Comparison of ENCODE assay signal across 1 cellular context in the genomic region with DNA sequence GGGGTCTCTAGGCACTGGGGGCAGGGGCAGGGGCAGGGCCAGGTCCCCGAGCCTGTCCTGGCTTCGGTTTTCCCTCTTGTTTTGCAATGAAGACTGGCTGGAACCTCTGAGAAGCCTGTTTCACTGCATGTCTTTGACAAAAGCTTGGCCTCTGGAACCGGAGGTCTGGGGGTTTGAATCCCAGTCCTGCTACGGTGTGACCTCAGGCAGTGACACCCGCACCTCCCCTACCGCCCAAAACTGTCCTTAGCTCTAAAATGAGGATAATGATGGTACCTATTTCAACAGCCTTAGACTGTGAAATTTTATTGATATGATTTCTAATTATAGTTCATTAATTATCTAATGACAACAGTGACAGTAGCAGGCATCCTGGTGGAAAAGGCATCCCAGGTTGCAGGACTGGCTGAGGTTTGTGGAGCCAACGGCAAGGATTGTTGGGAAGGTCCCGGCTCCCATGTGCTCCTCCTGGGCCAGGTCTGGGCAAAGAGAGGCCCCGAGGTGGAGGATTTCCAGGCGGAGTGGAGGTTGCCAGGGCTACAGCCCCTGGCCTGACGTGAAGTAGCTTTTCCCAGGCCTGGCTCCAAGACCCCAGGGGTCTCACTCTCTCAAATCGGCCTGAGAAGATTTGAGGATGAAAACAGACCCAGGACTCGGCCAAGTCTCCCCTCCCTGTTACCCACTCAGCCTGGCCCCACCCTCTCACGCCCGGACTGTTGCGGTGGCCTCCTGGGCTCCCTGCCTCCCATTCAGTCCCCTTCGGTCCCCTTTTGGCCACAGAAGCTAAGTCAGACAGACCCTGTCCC.
A peak's percentile ranks its signal among the peaks of the same experiment; 100 is the strongest.
TF ChIP-seq lines count a peak whose summit lies in the region.

No MANE protein-coding gene starts in this region.

TF ChIP-seq in HepG2, 621 proteins besides CTCF, POLR2A, EP300 and RAD21 (continued from another document):
- TF ChIP-seq, protein P1, sequence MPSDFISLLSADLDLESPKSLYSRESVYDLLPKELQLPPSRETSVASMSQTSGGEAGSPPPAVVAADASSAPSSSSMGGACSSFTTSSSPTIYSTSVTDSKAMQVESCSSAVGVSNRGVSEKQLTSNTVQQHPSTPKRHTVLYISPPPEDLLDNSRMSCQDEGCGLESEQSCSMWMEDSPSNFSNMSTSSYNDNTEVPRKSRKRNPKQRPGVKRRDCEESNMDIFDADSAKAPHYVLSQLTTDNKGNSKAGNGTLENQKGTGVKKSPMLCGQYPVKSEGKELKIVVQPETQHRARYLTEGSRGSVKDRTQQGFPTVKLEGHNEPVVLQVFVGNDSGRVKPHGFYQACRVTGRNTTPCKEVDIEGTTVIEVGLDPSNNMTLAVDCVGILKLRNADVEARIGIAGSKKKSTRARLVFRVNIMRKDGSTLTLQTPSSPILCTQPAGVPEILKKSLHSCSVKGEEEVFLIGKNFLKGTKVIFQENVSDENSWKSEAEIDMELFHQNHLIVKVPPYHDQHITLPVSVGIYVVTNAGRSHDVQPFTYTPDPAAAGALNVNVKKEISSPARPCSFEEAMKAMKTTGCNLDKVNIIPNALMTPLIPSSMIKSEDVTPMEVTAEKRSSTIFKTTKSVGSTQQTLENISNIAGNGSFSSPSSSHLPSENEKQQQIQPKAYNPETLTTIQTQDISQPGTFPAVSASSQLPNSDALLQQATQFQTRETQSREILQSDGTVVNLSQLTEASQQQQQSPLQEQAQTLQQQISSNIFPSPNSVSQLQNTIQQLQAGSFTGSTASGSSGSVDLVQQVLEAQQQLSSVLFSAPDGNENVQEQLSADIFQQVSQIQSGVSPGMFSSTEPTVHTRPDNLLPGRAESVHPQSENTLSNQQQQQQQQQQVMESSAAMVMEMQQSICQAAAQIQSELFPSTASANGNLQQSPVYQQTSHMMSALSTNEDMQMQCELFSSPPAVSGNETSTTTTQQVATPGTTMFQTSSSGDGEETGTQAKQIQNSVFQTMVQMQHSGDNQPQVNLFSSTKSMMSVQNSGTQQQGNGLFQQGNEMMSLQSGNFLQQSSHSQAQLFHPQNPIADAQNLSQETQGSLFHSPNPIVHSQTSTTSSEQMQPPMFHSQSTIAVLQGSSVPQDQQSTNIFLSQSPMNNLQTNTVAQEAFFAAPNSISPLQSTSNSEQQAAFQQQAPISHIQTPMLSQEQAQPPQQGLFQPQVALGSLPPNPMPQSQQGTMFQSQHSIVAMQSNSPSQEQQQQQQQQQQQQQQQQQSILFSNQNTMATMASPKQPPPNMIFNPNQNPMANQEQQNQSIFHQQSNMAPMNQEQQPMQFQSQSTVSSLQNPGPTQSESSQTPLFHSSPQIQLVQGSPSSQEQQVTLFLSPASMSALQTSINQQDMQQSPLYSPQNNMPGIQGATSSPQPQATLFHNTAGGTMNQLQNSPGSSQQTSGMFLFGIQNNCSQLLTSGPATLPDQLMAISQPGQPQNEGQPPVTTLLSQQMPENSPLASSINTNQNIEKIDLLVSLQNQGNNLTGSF (CRISPR knock-in tag; IDR thresholded peaks at IDR 0.05), result no peak
- TF ChIP-seq, protein P2, sequence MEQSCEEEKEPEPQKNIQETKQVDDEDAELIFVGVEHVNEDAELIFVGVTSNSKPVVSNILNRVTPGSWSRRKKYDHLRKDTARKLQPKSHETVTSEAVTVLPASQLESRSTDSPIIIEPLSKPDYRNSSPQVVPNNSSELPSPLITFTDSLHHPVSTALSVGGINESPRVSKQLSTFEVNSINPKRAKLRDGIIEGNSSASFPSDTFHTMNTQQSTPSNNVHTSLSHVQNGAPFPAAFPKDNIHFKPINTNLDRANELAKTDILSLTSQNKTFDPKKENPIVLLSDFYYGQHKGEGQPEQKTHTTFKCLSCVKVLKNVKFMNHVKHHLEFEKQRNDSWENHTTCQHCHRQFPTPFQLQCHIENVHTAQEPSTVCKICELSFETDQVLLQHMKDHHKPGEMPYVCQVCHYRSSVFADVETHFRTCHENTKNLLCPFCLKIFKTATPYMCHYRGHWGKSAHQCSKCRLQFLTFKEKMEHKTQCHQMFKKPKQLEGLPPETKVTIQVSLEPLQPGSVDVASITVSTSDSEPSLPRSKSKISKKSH (CRISPR knock-in tag; IDR thresholded peaks at IDR 0.05; ENCODE audit: borderline replicate concordance), result peak; percentile 50; the same call in 1 of the 2 replicates
- TF ChIP-seq ZFP37 (CRISPR knock-in tag; IDR thresholded peaks at IDR 0.05; ENCODE audit: borderline replicate concordance), result no peak
- TF ChIP-seq, protein P3, sequence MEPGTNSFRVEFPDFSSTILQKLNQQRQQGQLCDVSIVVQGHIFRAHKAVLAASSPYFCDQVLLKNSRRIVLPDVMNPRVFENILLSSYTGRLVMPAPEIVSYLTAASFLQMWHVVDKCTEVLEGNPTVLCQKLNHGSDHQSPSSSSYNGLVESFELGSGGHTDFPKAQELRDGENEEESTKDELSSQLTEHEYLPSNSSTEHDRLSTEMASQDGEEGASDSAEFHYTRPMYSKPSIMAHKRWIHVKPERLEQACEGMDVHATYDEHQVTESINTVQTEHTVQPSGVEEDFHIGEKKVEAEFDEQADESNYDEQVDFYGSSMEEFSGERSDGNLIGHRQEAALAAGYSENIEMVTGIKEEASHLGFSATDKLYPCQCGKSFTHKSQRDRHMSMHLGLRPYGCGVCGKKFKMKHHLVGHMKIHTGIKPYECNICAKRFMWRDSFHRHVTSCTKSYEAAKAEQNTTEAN (CRISPR knock-in tag; conservative IDR thresholded peaks at IDR 0.05), result no peak
- TF ChIP-seq SMC3 (IDR thresholded peaks at IDR 0.05; ENCODE audit: low read length), result no peak
- no peak for TF ChIP-seq NCOA2 (CRISPR knock-in tag; IDR thresholded peaks at IDR 0.05)
- TF ChIP-seq, protein P4, sequence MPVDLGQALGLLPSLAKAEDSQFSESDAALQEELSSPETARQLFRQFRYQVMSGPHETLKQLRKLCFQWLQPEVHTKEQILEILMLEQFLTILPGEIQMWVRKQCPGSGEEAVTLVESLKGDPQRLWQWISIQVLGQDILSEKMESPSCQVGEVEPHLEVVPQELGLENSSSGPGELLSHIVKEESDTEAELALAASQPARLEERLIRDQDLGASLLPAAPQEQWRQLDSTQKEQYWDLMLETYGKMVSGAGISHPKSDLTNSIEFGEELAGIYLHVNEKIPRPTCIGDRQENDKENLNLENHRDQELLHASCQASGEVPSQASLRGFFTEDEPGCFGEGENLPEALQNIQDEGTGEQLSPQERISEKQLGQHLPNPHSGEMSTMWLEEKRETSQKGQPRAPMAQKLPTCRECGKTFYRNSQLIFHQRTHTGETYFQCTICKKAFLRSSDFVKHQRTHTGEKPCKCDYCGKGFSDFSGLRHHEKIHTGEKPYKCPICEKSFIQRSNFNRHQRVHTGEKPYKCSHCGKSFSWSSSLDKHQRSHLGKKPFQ (CRISPR knock-in tag; IDR thresholded peaks at IDR 0.05; ENCODE audit: insufficient replicate concordance), result no peak
- no peak for TF ChIP-seq ZNF530 (CRISPR knock-in tag; IDR thresholded peaks at IDR 0.05; ENCODE audit: low read depth)
TF ChIP-seq in HepG2: peak in this region for 11.
